In genomic region chr1:15965228-15965767, GRCh38 we compare ENCODE assay signal across 9 cellular contexts. TPM values are rescaled to one million over a fixed set of nuclear protein-coding genes. Genes with fewer than 3 reads are reported as not detected.
DNase-seq lines count a peak whose midpoint lies in the region; ATAC-seq and TF ChIP-seq lines count a peak whose summit lies in the region.
"Had no signal": no experiment of that assay in that cellular context is flagged by ENCODE, and none has a peak within 500 bp of the region (broad histone marks: within the 10 kb centered on the region; RNA-seq: fewer than 3 reads in every experiment).

No MANE protein-coding gene starts in this region.

- H3K4me3 ChIP-seq in GM08714 (ENCODE audit: low read length) (peak overlapping the region; percentile 53; the same call in 1 of the 2 replicates), WI38 (ENCODE audit: low read depth, low read length) (peak overlapping the region; percentile 7), fibroblast of mammary gland (ENCODE audit: control insufficient read depth, low read depth, low read length) (no peak overlapping the region)

- ATAC-seq in sciatic nerve: peak; percentile 83
- ATAC-seq: WTC11 had no signal

- DNase-seq in fibroblast of mammary gland (ENCODE audit: low read depth) (peak; percentile 94), sciatic nerve (ENCODE audit: low spot score) (no peak), NCI-H82 (lab: John Stamatoyannopoulos, UW) (no peak), COR-L47 (lab: John Stamatoyannopoulos, UW) (no peak), AML-193 (lab: John Stamatoyannopoulos, UW) (no peak)
- DNase-seq in stimulated activated CD8-positive, alpha-beta memory T cell treated with anti-CD3 and anti-CD28 coated beads, Interleukin-4, amount 100 ng/mL, for 48 hours: no peak

- TF ChIP-seq CTCF in WI38 (IDR thresholded peaks at IDR 0.05; ENCODE audit: low read depth, low read length): no peak
- no peak for TF ChIP-seq CTCF in fibroblast of mammary gland (conservative IDR thresholded peaks at IDR 0.05; ENCODE audit: control insufficient read depth, insufficient read depth, low read depth, low read length)

- intact Hi-C loops in sciatic nerve (cut with DNase I): no loop called here

RNA-seq across cellular contexts. Expression of gene ZBTB17, which starts 10.6 kb away (rescaled TPM):
- total RNA-seq in sciatic nerve: 37.7 TPM

RNA-seq across cellular contexts. Expression of gene SRARP, which starts 38.7 kb away (rescaled TPM):
- 0.18 TPM for total RNA-seq in sciatic nerve
- total RNA-seq: WTC11 had no signal

RNA-seq across cellular contexts. Expression of gene HSPB7, which starts 52.5 kb away (rescaled TPM):
- 10.7 TPM for total RNA-seq in sciatic nerve

RNA-seq across cellular contexts. Expression of gene CLCNKA, which starts 56.5 kb away (rescaled TPM):
- 0.13 TPM for total RNA-seq in sciatic nerve
